9 cellular contexts compared by ENCODE assay signal in the genomic region with DNA sequence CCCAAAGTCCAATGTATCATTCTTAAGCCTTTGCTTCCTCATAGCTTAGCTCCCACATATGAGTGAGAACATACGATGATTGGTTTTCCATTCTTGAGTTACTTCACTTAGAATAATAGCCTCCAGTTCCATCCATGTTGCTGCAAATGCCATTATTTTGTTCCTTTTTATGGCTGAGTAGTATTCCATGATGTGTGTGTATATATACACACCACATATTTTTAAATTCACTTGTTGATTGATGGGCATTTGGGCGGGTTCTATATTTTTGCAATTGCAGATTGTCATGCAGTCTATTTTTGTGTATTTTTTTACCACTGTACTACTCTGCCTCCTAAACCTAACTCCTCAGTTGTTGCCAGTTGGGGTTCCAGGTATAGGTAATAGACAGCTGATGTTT.
"Had no signal": no experiment of that assay in that cellular context is flagged by ENCODE, and none has a peak within 500 bp of the region (broad histone marks: within the 10 kb centered on the region; RNA-seq: fewer than 3 reads in every experiment).

No MANE protein-coding gene starts in this region.

- DNase-seq: GOT3, H9, HCEC 1CT, HFFc6, KG1 had no signal

- H3K27ac Mint-ChIP-seq: H9, HFFc6 had no signal

- H3K4me3 ChIP-seq: GM23248 had no signal

- H3K4me1 Mint-ChIP-seq: H9 had no signal

- ATAC-seq: HepG2 had no signal

- H3K27me3 Mint-ChIP-seq: IgD-negative memory B cell had no signal

- H3K27ac ChIP-seq: GM23248, HL-60 had no signal

- H3K4me3 Mint-ChIP-seq: H9, HFFc6, IgD-negative memory B cell had no signal
